Comparison of ENCODE assay signal across 9 cellular contexts in the genomic region with DNA sequence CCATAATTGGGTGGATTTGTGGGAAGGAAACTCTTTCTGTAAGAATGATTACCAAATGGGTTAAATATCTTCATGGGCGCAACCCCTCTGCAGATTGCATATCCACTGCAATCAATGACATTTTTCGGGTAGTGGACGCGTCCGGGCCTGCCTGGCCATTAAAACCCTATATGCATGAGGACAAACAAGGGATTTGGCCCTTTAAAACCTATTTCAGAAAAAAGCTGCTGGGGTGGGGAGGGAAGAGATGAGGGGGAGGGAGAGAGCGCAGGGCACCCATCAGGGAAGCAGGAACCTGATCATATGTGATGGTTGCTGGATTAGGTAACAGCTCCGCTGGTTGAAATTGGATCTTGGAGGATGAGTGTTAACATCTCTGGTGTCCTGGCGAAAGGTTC.
DNase-seq lines count a peak whose midpoint lies in the region; ATAC-seq and TF ChIP-seq lines count a peak whose summit lies in the region.
"Had no signal": no experiment of that assay in that cellular context is flagged by ENCODE, and none has a peak within 500 bp of the region (broad histone marks: within the 10 kb centered on the region; RNA-seq: fewer than 3 reads in every experiment).

No MANE protein-coding gene starts in this region.

- CTCF ChIA-PET in CD8-positive, alpha-beta T cell (lab: Charles Lee) = interaction anchor here (0.7 to 2.4 kb wide), 6 partner anchors 10 to 459 kb away, joined by 3 to 16 read pairs (median 6); no protein-coding TSS in a partner anchor

- no peaks in the 10 kb centered on the region for H3K27me3 ChIP-seq in CD8-positive, alpha-beta T cell (ENCODE audit: insufficient read depth, low read length)

- no peak overlapping the region for H3K27ac ChIP-seq in CD8-positive, alpha-beta T cell (ENCODE audit: low read depth, low read length)

- H3K4me1 Mint-ChIP-seq in effector memory CD8-positive, alpha-beta T cell (ENCODE audit: low read depth in 2 of 2) = peaks cover 0 to 3% of the 10 kb centered on the region in 2 donors
- H3K4me1 Mint-ChIP-seq in CD8-positive, alpha-beta T cell (ENCODE audit: low read depth) = peaks cover 6% of the 10 kb centered on the region
- H3K4me1 Mint-ChIP-seq: B cell had no signal

- ATAC-seq in SK-N-SH treated with all-trans-retinoic acid at 6 μM for 48 hours (peak; percentile 64), HG02840 (IDR thresholded peaks at IDR 0.05; ENCODE audit: low FRiP score, unreplicated experiment) (no peak)
- no peak for ATAC-seq in effector memory CD8-positive, alpha-beta T cell (replicated peaks)
- ATAC-seq in CD8-positive, alpha-beta T cell = no peak

- H3K27me3 Mint-ChIP-seq in effector memory CD8-positive, alpha-beta T cell = peaks cover 9 to 17% of the 10 kb centered on the region in 2 donors
- peaks cover 6% of the 10 kb centered on the region for H3K27me3 Mint-ChIP-seq in CD8-positive, alpha-beta T cell (ENCODE audit: low read depth)

- H3K4me1 ChIP-seq in CD8-positive, alpha-beta T cell (ENCODE audit: insufficient read depth, low read length) = no peaks in the 10 kb centered on the region

- TF ChIP-seq CTCF in CD8-positive, alpha-beta T cell (IDR thresholded peaks at IDR 0.05) = no peak

- intact Hi-C loops in CD8-positive, alpha-beta T cell (cut with DNase I, micrococcal nuclease) = loop anchor here in 1 of 2 experiments (5.0 kb wide), 2 partner anchors 1376 to 1941 kb away; no protein-coding TSS in a partner anchor

- DNase-seq in DMS153 treated with DMSO at 0.1 percent for 48 hours (lab: John Stamatoyannopoulos, UW; ENCODE audit: unreplicated experiment) (peak; percentile 94), NCI-H2081 treated with DMSO at 0.1 percent for 48 hours (lab: John Stamatoyannopoulos, UW) (peak; percentile 27), left kidney (ENCODE audit: low read depth, low spot score) (peak; percentile 67), mucosa of gallbladder (ENCODE audit: low spot score) (no peak)
- DNase-seq in effector memory CD8-positive, alpha-beta T cell = no peak
- DNase-seq in CD8-positive, alpha-beta T cell = no peak

- H3K27ac Mint-ChIP-seq in effector memory CD8-positive, alpha-beta T cell = no peak overlapping the region
- H3K27ac Mint-ChIP-seq in CD8-positive, alpha-beta T cell = no peak overlapping the region
- H3K27ac Mint-ChIP-seq: B cell had no signal

- H3K4me3 Mint-ChIP-seq in effector memory CD8-positive, alpha-beta T cell = no peak overlapping the region
- no peak overlapping the region for H3K4me3 Mint-ChIP-seq in CD8-positive, alpha-beta T cell
- H3K4me3 Mint-ChIP-seq: B cell had no signal

- H3K36me3 ChIP-seq in CD8-positive, alpha-beta T cell (ENCODE audit: insufficient read depth, low read length) = no peaks in the 10 kb centered on the region

- H3K4me3 ChIP-seq in CD8-positive, alpha-beta T cell (ENCODE audit: low read depth, low read length) = no peak overlapping the region

- no peaks in the 10 kb centered on the region for H3K36me3 Mint-ChIP-seq in effector memory CD8-positive, alpha-beta T cell (ENCODE audit: insufficient read depth)
- H3K36me3 Mint-ChIP-seq in CD8-positive, alpha-beta T cell = no peaks in the 10 kb centered on the region

- POLR2A ChIA-PET in CD8-positive, alpha-beta T cell (lab: Charles Lee) = no interaction called here

- H3K9me3 Mint-ChIP-seq in effector memory CD8-positive, alpha-beta T cell = peaks cover 0 to 1% of the 10 kb centered on the region in 2 donors
- no peaks in the 10 kb centered on the region for H3K9me3 Mint-ChIP-seq in CD8-positive, alpha-beta T cell

- H3K9me3 ChIP-seq in CD8-positive, alpha-beta T cell (ENCODE audit: low read length) = no peaks in the 10 kb centered on the region

TF ChIP-seq in SK-N-SH treated with all-trans-retinoic acid at 6 μM for 48 hours, 23 proteins besides CTCF, POLR2A, EP300 and RAD21:
- TF ChIP-seq, protein P1, sequence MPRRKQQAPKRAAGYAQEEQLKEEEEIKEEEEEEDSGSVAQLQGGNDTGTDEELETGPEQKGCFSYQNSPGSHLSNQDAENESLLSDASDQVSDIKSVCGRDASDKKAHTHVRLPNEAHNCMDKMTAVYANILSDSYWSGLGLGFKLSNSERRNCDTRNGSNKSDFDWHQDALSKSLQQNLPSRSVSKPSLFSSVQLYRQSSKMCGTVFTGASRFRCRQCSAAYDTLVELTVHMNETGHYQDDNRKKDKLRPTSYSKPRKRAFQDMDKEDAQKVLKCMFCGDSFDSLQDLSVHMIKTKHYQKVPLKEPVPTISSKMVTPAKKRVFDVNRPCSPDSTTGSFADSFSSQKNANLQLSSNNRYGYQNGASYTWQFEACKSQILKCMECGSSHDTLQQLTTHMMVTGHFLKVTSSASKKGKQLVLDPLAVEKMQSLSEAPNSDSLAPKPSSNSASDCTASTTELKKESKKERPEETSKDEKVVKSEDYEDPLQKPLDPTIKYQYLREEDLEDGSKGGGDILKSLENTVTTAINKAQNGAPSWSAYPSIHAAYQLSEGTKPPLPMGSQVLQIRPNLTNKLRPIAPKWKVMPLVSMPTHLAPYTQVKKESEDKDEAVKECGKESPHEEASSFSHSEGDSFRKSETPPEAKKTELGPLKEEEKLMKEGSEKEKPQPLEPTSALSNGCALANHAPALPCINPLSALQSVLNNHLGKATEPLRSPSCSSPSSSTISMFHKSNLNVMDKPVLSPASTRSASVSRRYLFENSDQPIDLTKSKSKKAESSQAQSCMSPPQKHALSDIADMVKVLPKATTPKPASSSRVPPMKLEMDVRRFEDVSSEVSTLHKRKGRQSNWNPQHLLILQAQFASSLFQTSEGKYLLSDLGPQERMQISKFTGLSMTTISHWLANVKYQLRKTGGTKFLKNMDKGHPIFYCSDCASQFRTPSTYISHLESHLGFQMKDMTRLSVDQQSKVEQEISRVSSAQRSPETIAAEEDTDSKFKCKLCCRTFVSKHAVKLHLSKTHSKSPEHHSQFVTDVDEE (CRISPR knock-in tag; IDR thresholded peaks at IDR 0.05) = no peak
- TF ChIP-seq ISL1 (CRISPR knock-in tag; IDR thresholded peaks at IDR 0.05) = no peak
- no peak for TF ChIP-seq CSDC2 (CRISPR knock-in tag; IDR thresholded peaks at IDR 0.05)
- TF ChIP-seq, protein P2, sequence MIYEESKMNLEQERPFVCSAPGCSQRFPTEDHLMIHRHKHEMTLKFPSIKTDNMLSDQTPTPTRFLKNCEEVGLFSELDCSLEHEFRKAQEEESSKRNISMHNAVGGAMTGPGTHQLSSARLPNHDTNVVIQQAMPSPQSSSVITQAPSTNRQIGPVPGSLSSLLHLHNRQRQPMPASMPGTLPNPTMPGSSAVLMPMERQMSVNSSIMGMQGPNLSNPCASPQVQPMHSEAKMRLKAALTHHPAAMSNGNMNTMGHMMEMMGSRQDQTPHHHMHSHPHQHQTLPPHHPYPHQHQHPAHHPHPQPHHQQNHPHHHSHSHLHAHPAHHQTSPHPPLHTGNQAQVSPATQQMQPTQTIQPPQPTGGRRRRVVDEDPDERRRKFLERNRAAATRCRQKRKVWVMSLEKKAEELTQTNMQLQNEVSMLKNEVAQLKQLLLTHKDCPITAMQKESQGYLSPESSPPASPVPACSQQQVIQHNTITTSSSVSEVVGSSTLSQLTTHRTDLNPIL (CRISPR knock-in tag; IDR thresholded peaks at IDR 0.05; ENCODE audit: low read depth) = no peak
- no peak for TF ChIP-seq ZNF8 (CRISPR knock-in tag; IDR thresholded peaks at IDR 0.05)
- no peak for TF ChIP-seq RARB (CRISPR knock-in tag; IDR thresholded peaks at IDR 0.05)
- no peak for TF ChIP-seq SNAI2 (CRISPR knock-in tag; IDR thresholded peaks at IDR 0.05)
- no peak for TF ChIP-seq OSR1 (CRISPR knock-in tag; IDR thresholded peaks at IDR 0.05)
- no peak for TF ChIP-seq GLIS3 (CRISPR knock-in tag; IDR thresholded peaks at IDR 0.05)
- TF ChIP-seq TCF4 (CRISPR knock-in tag; IDR thresholded peaks at IDR 0.05; ENCODE audit: borderline replicate concordance) = no peak
- TF ChIP-seq, protein P3, sequence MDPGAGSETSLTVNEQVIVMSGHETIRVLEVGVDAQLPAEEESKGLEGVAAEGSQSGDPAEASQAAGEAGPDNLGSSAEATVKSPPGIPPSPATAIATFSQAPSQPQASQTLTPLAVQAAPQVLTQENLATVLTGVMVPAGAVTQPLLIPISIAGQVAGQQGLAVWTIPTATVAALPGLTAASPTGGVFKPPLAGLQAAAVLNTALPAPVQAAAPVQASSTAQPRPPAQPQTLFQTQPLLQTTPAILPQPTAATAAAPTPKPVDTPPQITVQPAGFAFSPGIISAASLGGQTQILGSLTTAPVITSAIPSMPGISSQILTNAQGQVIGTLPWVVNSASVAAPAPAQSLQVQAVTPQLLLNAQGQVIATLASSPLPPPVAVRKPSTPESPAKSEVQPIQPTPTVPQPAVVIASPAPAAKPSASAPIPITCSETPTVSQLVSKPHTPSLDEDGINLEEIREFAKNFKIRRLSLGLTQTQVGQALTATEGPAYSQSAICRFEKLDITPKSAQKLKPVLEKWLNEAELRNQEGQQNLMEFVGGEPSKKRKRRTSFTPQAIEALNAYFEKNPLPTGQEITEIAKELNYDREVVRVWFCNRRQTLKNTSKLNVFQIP (CRISPR knock-in tag; IDR thresholded peaks at IDR 0.05; ENCODE audit: borderline replicate concordance, low read depth) = no peak
- TF ChIP-seq ZFP30 (CRISPR knock-in tag; IDR thresholded peaks at IDR 0.05) = no peak

Comparison
In these comparisons a context has a peak if more than half of its experiments do, and no peak if none do; other contexts are left out.
1. DNase-seq: peak in DMS153 treated with DMSO at 0.1 percent for 48 hours (single experiment), NCI-H2081 treated with DMSO at 0.1 percent for 48 hours (single experiment) and left kidney (single experiment); none in effector memory CD8-positive, alpha-beta T cell (0 of 3), CD8-positive, alpha-beta T cell (0 of 7) and mucosa of gallbladder (single experiment).